Comparison of ENCODE assay signal across 1 cellular context in genomic region chr5:123085638-123086286, GRCh38.
TF ChIP-seq lines count a peak whose summit lies in the region.

No MANE protein-coding gene starts in this region.

TF ChIP-seq in H1, 55 proteins besides CTCF, POLR2A, EP300 and RAD21:
- TF ChIP-seq RNF2 (IDR thresholded peaks at IDR 0.05; ENCODE audit: borderline replicate concordance, low read depth, low read length, missing control alignments, poor library complexity, severe bottlenecking), result no peak
- TF ChIP-seq TEAD4 (IDR thresholded peaks at IDR 0.05; ENCODE audit: low read depth, low read length), result no peak
- TF ChIP-seq RBBP5 (IDR thresholded peaks at IDR 0.05; ENCODE audit: borderline replicate concordance, low read depth, low read length), result no peak
- no peak for TF ChIP-seq YY1 (IDR thresholded peaks at IDR 0.05; ENCODE audit: low read depth, low read length)
- no peak for TF ChIP-seq PHF8 (conservative IDR thresholded peaks at IDR 0.05; ENCODE audit: low read depth, low read length)
- TF ChIP-seq EZH2 (IDR thresholded peaks at IDR 0.05; ENCODE audit: low read depth, low read length, severe bottlenecking), result no peak
- no peak for TF ChIP-seq ASH2L (IDR thresholded peaks at IDR 0.05; ENCODE audit: low read length)
- TF ChIP-seq EGR1 (IDR thresholded peaks at IDR 0.05; ENCODE audit: borderline replicate concordance, low read depth, low read length), result 0 out of 2 replicates have a peak, but pooled peaks have one; percentile 3
